In genomic region chr11:76318744-76319384, GRCh38 we compare ENCODE assay signal across 9 cellular contexts.
A peak's percentile ranks its signal among the peaks of the same experiment; 100 is the strongest.
DNase-seq lines count a peak whose midpoint lies in the region; ATAC-seq and TF ChIP-seq lines count a peak whose summit lies in the region.
"Had no signal": no experiment of that assay in that cellular context is flagged by ENCODE, and none has a peak within 500 bp of the region (broad histone marks: within the 10 kb centered on the region; RNA-seq: fewer than 3 reads in every experiment).

No MANE protein-coding gene starts in this region.

- peaks cover 35% of the 10 kb centered on the region for H3K27me3 ChIP-seq in neural cell (ENCODE audit: insufficient read depth, low read depth, low read length)

- no peaks in the 10 kb centered on the region for H4K20me1 ChIP-seq in neural cell (ENCODE audit: insufficient read depth)

- H3K27me3 Mint-ChIP-seq in activated T-cell treated with anti-CD3 and anti-CD28 coated beads, Interleukin-2, amount 50 U/mL, for 24 hours: peaks cover 44% of the 10 kb centered on the region

- no peak overlapping the region for H3K27ac Mint-ChIP-seq in activated T-cell treated with anti-CD3 and anti-CD28 coated beads, Interleukin-2, amount 50 U/mL, for 24 hours

- H3F3A ChIP-seq in neural cell (ENCODE audit: insufficient read depth, low read length, poor library complexity, severe bottlenecking): no peaks in the 10 kb centered on the region

- H3K36me3 Mint-ChIP-seq in activated T-cell treated with anti-CD3 and anti-CD28 coated beads, Interleukin-2, amount 50 U/mL, for 24 hours (ENCODE audit: low read depth): no peaks in the 10 kb centered on the region

- peak; percentile 55 for DNase-seq in SIG-M5 treated with dmso at 0.1 percent for 504 hours (lab: John Stamatoyannopoulos, UW; ENCODE audit: unreplicated experiment)
- no peak for DNase-seq in SIG-M5 (lab: John Stamatoyannopoulos, UW)
- peak; percentile 64 to 72 for DNase-seq in Kasumi-1 (lab: John Stamatoyannopoulos, UW)
- DNase-seq in activated T-cell treated with anti-CD3 and anti-CD28 coated beads, Interleukin-2, amount 50 U/mL, for 24 hours: peak; percentile 89
- peak; percentile 62 for DNase-seq in fibroblast of mammary gland (ENCODE audit: low read depth)
- peak; percentile 88 for DNase-seq in stimulated activated naive CD8-positive, alpha-beta T cell treated with anti-CD3 and anti-CD28 coated beads, Interleukin-15, Interleukin-2, amounts not matched to agents 100 U/mL and 50 U/mL, for 24 hours

- no peak overlapping the region for H3K9ac ChIP-seq in neural cell (ENCODE audit: low read length)
- H3K9ac ChIP-seq: BLaER1 treated with 17β-estradiol and CSF1 and Interleukin-3, amounts not matched to agents 10 nM and 100 nM had no signal

- H3K9me2 ChIP-seq in neural cell (ENCODE audit: insufficient read depth, low read length): no peaks in the 10 kb centered on the region

- no peaks in the 10 kb centered on the region for H3K9me3 ChIP-seq in neural cell (ENCODE audit: low read length)
- H3K9me3 ChIP-seq: BLaER1 treated with 17β-estradiol and CSF1 and Interleukin-3, amounts not matched to agents 10 nM and 100 nM had no signal

- H3K4me3 ChIP-seq in fibroblast of mammary gland (ENCODE audit: control insufficient read depth, low read depth, low read length): no peak overlapping the region
- no peak overlapping the region for H3K4me3 ChIP-seq in neural cell (ENCODE audit: low read length)
- H3K4me3 ChIP-seq: BLaER1 treated with 17β-estradiol and CSF1 and Interleukin-3, amounts not matched to agents 10 nM and 100 nM had no signal

- peak; percentile 87 for ATAC-seq in stimulated activated naive CD8-positive, alpha-beta T cell treated with anti-CD3 and anti-CD28 coated beads, Interleukin-15, Interleukin-2, amounts not matched to agents 100 U/mL and 50 U/mL, for 24 hours

- TF ChIP-seq RAD21 in neural cell (conservative IDR thresholded peaks at IDR 0.05): peak; percentile 95

- H3K36me3 ChIP-seq in neural cell (ENCODE audit: insufficient read depth, low read length): no peaks in the 10 kb centered on the region
- H3K36me3 ChIP-seq: BLaER1 treated with 17β-estradiol and CSF1 and Interleukin-3, amounts not matched to agents 10 nM and 100 nM had no signal

- peak; percentile 84 for TF ChIP-seq CTCF in fibroblast of mammary gland (conservative IDR thresholded peaks at IDR 0.05; ENCODE audit: control insufficient read depth, insufficient read depth, low read depth, low read length)
- peak; percentile 93 for TF ChIP-seq CTCF in neural cell (IDR thresholded peaks at IDR 0.05; ENCODE audit: poor library complexity, severe bottlenecking)

- H2AFZ ChIP-seq in neural cell (ENCODE audit: low read depth, low read length): no peak overlapping the region

- H3K4me2 ChIP-seq in neural cell (ENCODE audit: low read length): no peak overlapping the region

- no peak overlapping the region for H3K4me3 Mint-ChIP-seq in activated T-cell treated with anti-CD3 and anti-CD28 coated beads, Interleukin-2, amount 50 U/mL, for 24 hours

- no peaks in the 10 kb centered on the region for H3K9me3 Mint-ChIP-seq in activated T-cell treated with anti-CD3 and anti-CD28 coated beads, Interleukin-2, amount 50 U/mL, for 24 hours

- H3K4me1 Mint-ChIP-seq in activated T-cell treated with anti-CD3 and anti-CD28 coated beads, Interleukin-2, amount 50 U/mL, for 24 hours (ENCODE audit: low read depth): peaks cover 18% of the 10 kb centered on the region

- TF ChIP-seq EP300 in neural cell (conservative IDR thresholded peaks at IDR 0.05; ENCODE audit: poor library complexity, severe bottlenecking): no peak

- no peaks in the 10 kb centered on the region for H3K79me2 ChIP-seq in neural cell (replicated peaks; ENCODE audit: insufficient read depth, low read length)

- H3K27ac ChIP-seq in neural cell (ENCODE audit: low read length): no peak overlapping the region
- H3K27ac ChIP-seq: BLaER1 treated with 17β-estradiol and CSF1 and Interleukin-3, amounts not matched to agents 10 nM and 100 nM had no signal

TF ChIP-seq in PFSK-1, 5 proteins besides CTCF, POLR2A, EP300 and RAD21:
- TF ChIP-seq TAF1 (IDR thresholded peaks at IDR 0.05; ENCODE audit: borderline replicate concordance, insufficient read depth, low read length) (no peak), FOXP2 (optimal IDR thresholded peaks at IDR 0.05; ENCODE audit: borderline replicate concordance, extremely low read depth, extremely low read length, insufficient read depth) (peak; percentile 19), POLR2AphosphoS5 (IDR thresholded peaks at IDR 0.05; ENCODE audit: low read depth, low read length) (no peak), REST (IDR thresholded peaks at IDR 0.05; ENCODE audit: insufficient read depth in 1 of 2, low read depth in 2 of 2, low read length in 2 of 2) (no peak)

TF ChIP-seq in neural cell, 6 proteins besides CTCF, POLR2A, EP300 and RAD21:
- TF ChIP-seq TAF1 (IDR thresholded peaks at IDR 0.05; ENCODE audit: low read depth): no peak
- peak; percentile 94 for TF ChIP-seq SMC3 (conservative IDR thresholded peaks at IDR 0.05; ENCODE audit: poor library complexity)
